Comparison of ENCODE assay signal across 18 cellular contexts in the genomic region with DNA sequence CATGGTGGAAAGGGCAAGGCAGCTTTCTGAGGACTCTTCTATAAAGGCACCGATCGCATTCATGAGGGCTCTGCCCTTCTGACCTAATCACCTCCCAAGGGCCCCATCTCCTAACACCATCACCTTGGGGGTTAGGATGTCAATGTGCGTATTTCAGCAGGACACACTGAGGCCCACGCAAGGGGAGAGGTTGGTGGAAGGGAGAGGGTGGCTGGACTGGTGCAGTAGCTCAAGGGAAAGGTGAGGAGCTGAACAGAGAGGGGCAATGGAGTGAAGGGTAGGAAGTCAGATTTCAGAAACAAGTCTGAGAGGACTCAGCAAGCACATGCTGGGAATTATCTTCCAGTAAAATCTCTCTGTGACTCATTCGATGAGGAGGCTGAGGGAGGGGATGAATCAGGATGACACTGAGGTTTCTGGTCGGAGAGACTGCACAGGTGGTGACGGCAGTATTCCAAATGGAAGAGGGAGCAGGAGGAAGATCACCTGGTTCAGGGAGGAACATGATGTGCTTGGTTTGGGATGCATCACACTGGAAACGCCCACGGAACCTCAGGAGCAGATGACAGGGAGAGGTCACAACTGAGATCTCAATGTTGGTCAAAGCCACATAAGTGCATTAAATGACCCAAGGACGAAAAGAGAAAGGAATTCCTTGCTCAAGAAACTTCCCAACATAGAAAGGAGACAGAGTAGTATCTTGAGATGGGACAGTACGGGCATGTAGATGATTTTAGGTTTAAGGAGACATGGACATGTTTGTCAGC.
A peak's percentile ranks its signal among the peaks of the same experiment; 100 is the strongest.
DNase-seq lines count a peak whose midpoint lies in the region; ATAC-seq and TF ChIP-seq lines count a peak whose summit lies in the region.
"Had no signal": no experiment of that assay in that cellular context is flagged by ENCODE, and none has a peak within 500 bp of the region (broad histone marks: within the 10 kb centered on the region; RNA-seq: fewer than 3 reads in every experiment).

No MANE protein-coding gene starts in this region.

- H3K36me3 ChIP-seq in mesendoderm (ENCODE audit: control insufficient read depth, insufficient read depth, low read length) (no peaks in the 10 kb centered on the region), upper lobe of right lung (no peaks in the 10 kb centered on the region), tibial artery (no peaks in the 10 kb centered on the region)
- H3K36me3 ChIP-seq: BLaER1, esophagus muscularis mucosa had no signal

- no peak overlapping the region for H3K56ac ChIP-seq in mesendoderm (ENCODE audit: low read length)

- no peak overlapping the region for H3K4ac ChIP-seq in mesendoderm (ENCODE audit: low read depth, low read length)

- no peaks in the 10 kb centered on the region for H3K79me1 ChIP-seq in mesendoderm (ENCODE audit: low read length)

- no peaks in the 10 kb centered on the region for H3K79me2 ChIP-seq in mesendoderm (ENCODE audit: control insufficient read depth, insufficient read depth, low read length)

- H3K27ac ChIP-seq in mesendoderm (ENCODE audit: low read depth, low read length) (no peak overlapping the region), upper lobe of right lung (no peak overlapping the region), tibial artery (no peak overlapping the region)
- H3K27ac ChIP-seq: BLaER1, esophagus muscularis mucosa had no signal

- H3K4me3 Mint-ChIP-seq in stimulated activated memory B cell treated with anti-CD40 and anti-IgM and Interleukin-4, amounts not matched to agents 10 μg/mL and 1 μg/mL and 100 μg/mL, for 72 hours, result no peak overlapping the region
- H3K4me3 Mint-ChIP-seq in activated T-helper 2 cell treated with anti-CD3 and anti-CD28 coated beads, Interferon-gamma antibody, Interleukin-2, Interleukin-4, amounts not matched to agents 10 μg/mL and 5 μg/mL and 100 μg/mL, durations not matched to agents 14 hours and 24 hours and 36 hours (ENCODE audit: low read depth), result no peak overlapping the region
- H3K4me3 Mint-ChIP-seq: activated naive CD8-positive, alpha-beta T cell treated with anti-CD3 and anti-CD28 coated beads, Interleukin-2, amount 10 ng/mL, durations not matched to agents 7 days and 5 days; T-helper 1 cell treated with Interleukin-12 subunit alpha and Interleukin-12 subunit beta and Interleukin-4 antibody, amounts not matched to agents 30 μg/mL and 1 μg/mL, for 36 hours had no signal

- H3K4me2 ChIP-seq in mesendoderm (ENCODE audit: low read length), result no peak overlapping the region
- H3K4me2 ChIP-seq: BLaER1 had no signal

- no CpG with 5 or more reads among the region's 11 CpGs for WGBS in mesendoderm (ENCODE audit: extremely low coverage, insufficient coverage, low lambda C conversion rate)

- H3K4me1 ChIP-seq in mesendoderm (ENCODE audit: control insufficient read depth, low read depth, low read length), result no peaks in the 10 kb centered on the region
- no peaks in the 10 kb centered on the region for H3K4me1 ChIP-seq in upper lobe of right lung
- no peaks in the 10 kb centered on the region for H3K4me1 ChIP-seq in tibial artery
- H3K4me1 ChIP-seq: BLaER1, esophagus muscularis mucosa had no signal

- TF ChIP-seq CTCF in upper lobe of right lung (IDR thresholded peaks at IDR 0.05), result no peak
- TF ChIP-seq CTCF in tibial artery (IDR thresholded peaks at IDR 0.05), result no peak

- no peak overlapping the region for H2BK5ac ChIP-seq in mesendoderm (ENCODE audit: low read length)

- no peak overlapping the region for H3K18ac ChIP-seq in mesendoderm (ENCODE audit: low read length)

- H3K9me3 ChIP-seq in upper lobe of right lung (no peaks in the 10 kb centered on the region), tibial artery (no peaks in the 10 kb centered on the region)
- H3K9me3 ChIP-seq: BLaER1, esophagus muscularis mucosa had no signal

- H3K9me3 Mint-ChIP-seq in stimulated activated memory B cell treated with anti-CD40 and anti-IgM and Interleukin-4, amounts not matched to agents 10 μg/mL and 1 μg/mL and 100 μg/mL, for 72 hours, result peaks cover 11% of the 10 kb centered on the region
- H3K9me3 Mint-ChIP-seq in activated T-helper 2 cell treated with anti-CD3 and anti-CD28 coated beads, Interferon-gamma antibody, Interleukin-2, Interleukin-4, amounts not matched to agents 10 μg/mL and 5 μg/mL and 100 μg/mL, durations not matched to agents 14 hours and 24 hours and 36 hours, result no peaks in the 10 kb centered on the region
- H3K9me3 Mint-ChIP-seq: activated naive CD8-positive, alpha-beta T cell treated with anti-CD3 and anti-CD28 coated beads, Interleukin-2, amount 10 ng/mL, durations not matched to agents 7 days and 5 days; T-helper 1 cell treated with Interleukin-12 subunit alpha and Interleukin-12 subunit beta and Interleukin-4 antibody, amounts not matched to agents 30 μg/mL and 1 μg/mL, for 36 hours had no signal

- no peaks in the 10 kb centered on the region for H3K27me3 ChIP-seq in mesendoderm (ENCODE audit: insufficient read depth, low read length, poor library complexity)
- no peaks in the 10 kb centered on the region for H3K27me3 ChIP-seq in upper lobe of right lung
- H3K27me3 ChIP-seq in tibial artery, result peaks cover 0 to 6% of the 10 kb centered on the region in 2 donors
- H3K27me3 ChIP-seq: BLaER1, esophagus muscularis mucosa had no signal

- H3K4me1 Mint-ChIP-seq in stimulated activated memory B cell treated with anti-CD40 and anti-IgM and Interleukin-4, amounts not matched to agents 10 μg/mL and 1 μg/mL and 100 μg/mL, for 72 hours, result no peaks in the 10 kb centered on the region
- H3K4me1 Mint-ChIP-seq in activated T-helper 2 cell treated with anti-CD3 and anti-CD28 coated beads, Interferon-gamma antibody, Interleukin-2, Interleukin-4, amounts not matched to agents 10 μg/mL and 5 μg/mL and 100 μg/mL, durations not matched to agents 14 hours and 24 hours and 36 hours (ENCODE audit: low read depth), result no peaks in the 10 kb centered on the region
- H3K4me1 Mint-ChIP-seq: activated naive CD8-positive, alpha-beta T cell treated with anti-CD3 and anti-CD28 coated beads, Interleukin-2, amount 10 ng/mL, durations not matched to agents 7 days and 5 days had no signal

- H2BK120ac ChIP-seq in mesendoderm (ENCODE audit: low read depth, low read length), result no peak overlapping the region

- H3K9ac ChIP-seq in mesendoderm (ENCODE audit: low read length), result no peak overlapping the region
- H3K9ac ChIP-seq: BLaER1 had no signal

- no peak overlapping the region for H3K27ac Mint-ChIP-seq in stimulated activated memory B cell treated with anti-CD40 and anti-IgM and Interleukin-4, amounts not matched to agents 10 μg/mL and 1 μg/mL and 100 μg/mL, for 72 hours
- H3K27ac Mint-ChIP-seq in activated T-helper 2 cell treated with anti-CD3 and anti-CD28 coated beads, Interferon-gamma antibody, Interleukin-2, Interleukin-4, amounts not matched to agents 10 μg/mL and 5 μg/mL and 100 μg/mL, durations not matched to agents 14 hours and 24 hours and 36 hours, result no peak overlapping the region
- H3K27ac Mint-ChIP-seq: activated naive CD8-positive, alpha-beta T cell treated with anti-CD3 and anti-CD28 coated beads, Interleukin-2, amount 10 ng/mL, durations not matched to agents 7 days and 5 days; T-helper 1 cell treated with Interleukin-12 subunit alpha and Interleukin-12 subunit beta and Interleukin-4 antibody, amounts not matched to agents 30 μg/mL and 1 μg/mL, for 36 hours had no signal

- H3K23ac ChIP-seq in mesendoderm (ENCODE audit: low read length), result no peak overlapping the region

- intact Hi-C loops in upper lobe of right lung (cut with DNase I) (no loop called here), tibial artery (cut with DNase I; ENCODE audit: low total_unique reads) (no loop called here)
- intact Hi-C loops in activated T-helper 2 cell treated with anti-CD3 and anti-CD28 coated beads, Interferon-gamma antibody, Interleukin-2, Interleukin-4, amounts not matched to agents 10 μg/mL and 5 μg/mL and 100 μg/mL, durations not matched to agents 14 hours and 24 hours and 36 hours (cut with micrococcal nuclease), result no loop called here

- no peak overlapping the region for H2AK5ac ChIP-seq in mesendoderm (ENCODE audit: low read length)

- H3K4me3 ChIP-seq in mesendoderm (ENCODE audit: low read length) (no peak overlapping the region), upper lobe of right lung (no peak overlapping the region), tibial artery (no peak overlapping the region)
- H3K4me3 ChIP-seq: BLaER1, esophagus muscularis mucosa, GM12878 had no signal

- DNase-seq in AG20443 (ENCODE audit: low spot score), result peak; percentile 55
- peak; percentile 82 for DNase-seq in HT1080 (ENCODE audit: low read depth)
- peak; percentile 19 for DNase-seq in amniotic epithelial cell (ENCODE audit: low read depth)
- peak; percentile 69 for DNase-seq in mesendoderm
- no peak for DNase-seq in upper lobe of right lung
- DNase-seq in activated T-helper 2 cell treated with anti-CD3 and anti-CD28 coated beads, Interferon-gamma antibody, Interleukin-2, Interleukin-4, amounts not matched to agents 10 μg/mL and 5 μg/mL and 100 μg/mL, durations not matched to agents 14 hours and 24 hours and 36 hours (ENCODE audit: low spot score), result no peak
- no peak for DNase-seq in tibial artery
- DNase-seq: activated CD4-positive, alpha-beta T cell treated with anti-CD3 and anti-CD28 coated beads for 1 hour; activated naive CD8-positive, alpha-beta T cell treated with anti-CD3 and anti-CD28 coated beads, Interleukin-2, amount 10 ng/mL, durations not matched to agents 7 days and 5 days; DMS53; hypothalamus; NCI-H1436 treated with DMSO at 0.1 percent for 48 hours; NCI-H526 had no signal

- no peaks in the 10 kb centered on the region for H3K36me3 Mint-ChIP-seq in stimulated activated memory B cell treated with anti-CD40 and anti-IgM and Interleukin-4, amounts not matched to agents 10 μg/mL and 1 μg/mL and 100 μg/mL, for 72 hours
- H3K36me3 Mint-ChIP-seq in activated T-helper 2 cell treated with anti-CD3 and anti-CD28 coated beads, Interferon-gamma antibody, Interleukin-2, Interleukin-4, amounts not matched to agents 10 μg/mL and 5 μg/mL and 100 μg/mL, durations not matched to agents 14 hours and 24 hours and 36 hours (ENCODE audit: low read depth), result no peaks in the 10 kb centered on the region
- H3K36me3 Mint-ChIP-seq: activated naive CD8-positive, alpha-beta T cell treated with anti-CD3 and anti-CD28 coated beads, Interleukin-2, amount 10 ng/mL, durations not matched to agents 7 days and 5 days had no signal

- no peak overlapping the region for H4K8ac ChIP-seq in mesendoderm (ENCODE audit: low read depth, low read length)

- H4K5ac ChIP-seq in mesendoderm (ENCODE audit: low read length), result no peak overlapping the region

- H2BK15ac ChIP-seq in mesendoderm (replicated peaks; ENCODE audit: low read depth), result no peak overlapping the region

- no peak for ATAC-seq in stimulated activated memory B cell treated with anti-CD40 and anti-IgM and Interleukin-4, amounts not matched to agents 10 μg/mL and 1 μg/mL and 100 μg/mL, for 72 hours
- ATAC-seq in upper lobe of right lung, result no peak
- ATAC-seq: GM12878 had no signal

- no peaks in the 10 kb centered on the region for H3K27me3 Mint-ChIP-seq in stimulated activated memory B cell treated with anti-CD40 and anti-IgM and Interleukin-4, amounts not matched to agents 10 μg/mL and 1 μg/mL and 100 μg/mL, for 72 hours
- no peaks in the 10 kb centered on the region for H3K27me3 Mint-ChIP-seq in activated T-helper 2 cell treated with anti-CD3 and anti-CD28 coated beads, Interferon-gamma antibody, Interleukin-2, Interleukin-4, amounts not matched to agents 10 μg/mL and 5 μg/mL and 100 μg/mL, durations not matched to agents 14 hours and 24 hours and 36 hours (ENCODE audit: low read depth)
- H3K27me3 Mint-ChIP-seq: activated naive CD8-positive, alpha-beta T cell treated with anti-CD3 and anti-CD28 coated beads, Interleukin-2, amount 10 ng/mL, durations not matched to agents 7 days and 5 days had no signal

Comparison
In these comparisons a context has a peak if more than half of its experiments do, and no peak if none do; other contexts are left out.
1. DNase-seq: peak in AG20443 (single experiment), HT1080 (single experiment), amniotic epithelial cell (single experiment) and mesendoderm (single experiment); none in upper lobe of right lung (single experiment), activated T-helper 2 cell treated with anti-CD3 and anti-CD28 coated beads, Interferon-gamma antibody, Interleukin-2, Interleukin-4, amounts not matched to agents 10 μg/mL and 5 μg/mL and 100 μg/mL, durations not matched to agents 14 hours and 24 hours and 36 hours (single experiment) and tibial artery (0 of 2).